Comparison of ENCODE assay signal across 12 cellular contexts in the genomic region with DNA sequence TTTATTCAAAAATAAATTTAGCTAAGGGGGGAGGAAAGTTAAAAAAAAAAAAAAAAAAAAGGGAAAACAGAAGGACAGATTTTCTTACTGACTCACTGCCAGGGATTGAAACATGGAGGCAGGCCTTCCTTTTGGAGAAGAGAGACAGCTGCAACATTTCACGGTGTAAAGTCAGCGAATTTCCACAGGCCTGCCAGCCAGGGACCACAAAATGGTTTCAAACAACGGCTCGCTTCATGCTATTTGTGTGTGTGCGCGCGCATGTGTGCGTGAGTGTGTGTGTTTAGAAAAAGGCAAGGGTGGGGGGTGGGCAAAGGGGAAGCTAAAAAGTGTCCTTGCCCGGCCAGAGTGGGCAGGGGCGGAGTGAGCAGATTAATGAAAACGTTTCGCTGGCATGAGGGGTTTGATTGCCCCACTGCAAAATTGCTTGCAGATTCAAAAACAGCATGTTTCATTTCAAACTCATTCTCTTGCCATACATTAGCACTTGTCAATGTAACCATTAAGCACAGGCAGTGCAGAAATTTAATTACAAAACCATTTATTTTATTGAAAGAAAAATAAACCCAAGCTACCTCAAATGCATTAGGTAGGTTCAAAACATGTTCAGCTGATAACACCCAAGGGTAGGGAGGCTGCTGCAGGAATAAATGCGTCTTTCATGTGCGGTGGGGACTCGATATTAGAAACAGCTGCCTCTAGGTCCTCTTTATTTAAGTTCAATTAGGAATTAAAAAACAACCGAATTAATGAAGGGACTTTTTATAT.
"Had no signal": no experiment of that assay in that cellular context is flagged by ENCODE, and none has a peak within 500 bp of the region (broad histone marks: within the 10 kb centered on the region; RNA-seq: fewer than 3 reads in every experiment).

No MANE protein-coding gene starts in this region.

- ATAC-seq: activated T-helper 17 cell treated with anti-CD3 and anti-CD28 coated beads, Interleukin-2, amount 50 U/mL, for 72 hours had no signal

- H3K4me3 ChIP-seq: adrenal gland had no signal

- H3K27me3 ChIP-seq: adrenal gland, brain microvascular endothelial cell had no signal

- H3K36me3 ChIP-seq: adrenal gland, brain microvascular endothelial cell had no signal

- H3K27ac ChIP-seq: adrenal gland, brain microvascular endothelial cell had no signal

- H3K9me3 ChIP-seq: adrenal gland had no signal

- DNase-seq: activated B cell treated with CpG ODN at 0.5 μM for 24 hours; activated CD4-positive, alpha-beta T cell treated with anti-CD3 and anti-CD28 coated beads, Interleukin-2, amount 10 ng/mL, durations not matched to agents 24 days and 14 days; activated naive CD4-positive, alpha-beta T cell treated with anti-CD3 and anti-CD28 coated beads, Interleukin-2, amount 10 ng/mL, durations not matched to agents 7 days and 5 days; activated T-cell treated with anti-CD3 and anti-CD28 coated beads for 4 hours; adrenal gland; brain microvascular endothelial cell; dermis blood vessel endothelial cell; glutamatergic neuron; immature natural killer cell; nephron progenitor cell; small intestine had no signal

- H3K4me1 ChIP-seq: adrenal gland had no signal
